ENCODE assay signal across 10 cellular contexts in the genomic region with DNA sequence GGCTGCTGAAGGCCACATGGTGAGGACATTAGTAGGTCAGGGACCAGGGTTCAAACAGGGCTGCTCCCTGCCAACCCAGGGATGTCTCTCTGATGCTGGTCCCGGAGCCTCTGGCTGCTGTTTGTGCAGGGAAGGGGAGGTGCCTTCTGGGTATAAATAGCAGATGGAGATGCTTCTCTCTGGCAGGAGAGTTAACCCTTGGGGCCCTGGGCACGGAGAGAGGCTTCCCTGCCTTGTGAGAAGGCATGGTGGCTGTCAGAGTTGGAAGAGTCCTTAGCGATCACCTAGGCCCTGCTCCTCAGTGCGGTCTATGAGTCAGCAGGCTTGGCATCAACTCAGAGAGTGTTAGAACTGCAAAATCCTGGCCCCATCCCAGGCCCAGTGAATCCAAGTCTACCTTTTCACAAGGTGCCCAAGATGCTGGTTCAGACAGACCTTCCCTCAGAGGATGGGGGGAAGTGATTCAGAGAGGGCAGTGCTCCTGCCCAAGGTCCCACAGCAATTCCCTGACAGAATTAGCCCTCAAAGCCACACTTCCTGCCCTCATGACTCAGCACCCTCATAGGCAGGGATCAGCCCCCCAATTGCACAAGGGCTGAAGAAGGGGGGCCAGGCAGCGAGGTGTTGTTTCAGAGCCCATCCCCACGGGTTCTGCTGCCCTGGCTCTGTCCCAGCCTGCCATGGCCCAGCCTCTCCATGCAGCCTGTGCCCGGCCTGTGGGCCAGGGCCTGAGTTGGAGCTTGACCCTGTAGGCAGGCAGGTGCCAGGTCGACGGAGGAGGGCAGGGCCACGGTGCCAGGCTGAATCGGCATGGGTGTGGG. TPM values are rescaled to one million over a fixed set of nuclear protein-coding genes. Genes with fewer than 3 reads are reported as not detected.
A peak's percentile ranks its signal among the peaks of the same experiment; 100 is the strongest.
DNase-seq lines count a peak whose midpoint lies in the region; ATAC-seq and TF ChIP-seq lines count a peak whose summit lies in the region.
"Had no signal": no experiment of that assay in that cellular context is flagged by ENCODE, and none has a peak within 500 bp of the region (broad histone marks: within the 10 kb centered on the region; RNA-seq: fewer than 3 reads in every experiment).

No MANE protein-coding gene starts in this region.

- H3K36me3 ChIP-seq in right atrium auricular region (no peaks in the 10 kb centered on the region), adipocyte (ENCODE audit: control insufficient read depth, insufficient read depth, low read length, severe bottlenecking) (no peaks in the 10 kb centered on the region), hepatocyte (replicated peaks; ENCODE audit: insufficient read depth, low read depth) (no peaks in the 10 kb centered on the region)

- no peak overlapping the region for H2AFZ ChIP-seq in hepatocyte

- H3K27ac ChIP-seq in right atrium auricular region, result no peak overlapping the region
- peak overlapping the region; percentile 1 for H3K27ac ChIP-seq in hepatocyte

- no peaks in the 10 kb centered on the region for H3K79me2 ChIP-seq in hepatocyte

- intact Hi-C loops in Right ventricle myocardium superior (cut with DNase I), result no loop called here

- H3K4me1 ChIP-seq in right atrium auricular region (peaks cover 0 to 12% of the 10 kb centered on the region in 2 donors), adipocyte (ENCODE audit: control insufficient read depth, insufficient read depth, low read length) (peaks cover 15% of the 10 kb centered on the region), hepatocyte (ENCODE audit: insufficient read depth) (peaks cover 6% of the 10 kb centered on the region)

- peak overlapping the region; percentile 19 for H3K4me2 ChIP-seq in hepatocyte

- TF ChIP-seq CTCF in right atrium auricular region (IDR thresholded peaks at IDR 0.05) (no peak), hepatocyte (IDR thresholded peaks at IDR 0.05; ENCODE audit: poor library complexity) (no peak)

- peak overlapping the region; percentile 22 for H3K9ac ChIP-seq in adipocyte (ENCODE audit: low read length)

- H3K4me3 ChIP-seq in right atrium auricular region (no peak overlapping the region), adipocyte (ENCODE audit: low read length) (no peak overlapping the region), hepatocyte (no peak overlapping the region)

- H3K9me2 ChIP-seq in hepatocyte (replicated peaks; ENCODE audit: insufficient read depth), result no peaks in the 10 kb centered on the region

- H3K9me3 ChIP-seq in right atrium auricular region, result no peaks in the 10 kb centered on the region
- H3K9me3 ChIP-seq in adipocyte (ENCODE audit: control insufficient read depth, low read length), result no peaks in the 10 kb centered on the region
- no peaks in the 10 kb centered on the region for H3K9me3 ChIP-seq in hepatocyte (ENCODE audit: low read depth)

- H3K27me3 ChIP-seq in right atrium auricular region (no peaks in the 10 kb centered on the region), adipocyte (replicated peaks; ENCODE audit: control insufficient read depth, insufficient read depth, low read length) (no peaks in the 10 kb centered on the region), hepatocyte (no peaks in the 10 kb centered on the region)

- ATAC-seq in Right ventricle myocardium superior (ENCODE audit: poor library complexity), result peak; percentile 57

- no peaks in the 10 kb centered on the region for H4K20me1 ChIP-seq in hepatocyte (ENCODE audit: insufficient read depth, poor library complexity, severe bottlenecking)

- WGBS in hepatocyte (ENCODE audit: low lambda C conversion rate, missing lambda C conversion rate), result 68% methylated on average over 11 of the region's 11 CpGs

- no peak for DNase-seq in Right ventricle myocardium superior
- no peak for DNase-seq in right atrium auricular region (ENCODE audit: low spot score)
- peak; percentile 85 for DNase-seq in adipocyte (ENCODE audit: low read depth)
- DNase-seq in hepatocyte (ENCODE audit: low spot score), result peak; percentile 56
- DNase-seq in stimulated activated CD4-positive, alpha-beta T cell treated with anti-CD3 and anti-CD28 coated beads, Interleukin-1b, Interleukin-23, amount 100 ng/mL, for 48 hours, result no peak
- DNase-seq in NCI-H748 (lab: John Stamatoyannopoulos, UW; ENCODE audit: unreplicated experiment), result no peak
- no peak for DNase-seq in activated gamma-delta T cell treated with Interleukin-2 at 50 U/mL for 16 hours
- no peak for DNase-seq in T-helper 1 cell
- DNase-seq: activated T-cell treated with anti-CD3 and anti-CD28 coated beads, Interleukin-2, amount 50 U/mL, for 4 hours had no signal

RNA-seq across cellular contexts. Expression of a gene that starts 25.6 kb away (rescaled TPM):
- total RNA-seq in Right ventricle myocardium superior (17.1 TPM), right atrium auricular region (10 to 100 TPM in 1 of 2 donors, 1 to 10 TPM in 1; 4.9 to 18.2 TPM), hepatocyte (0.88 and 2.6 TPM in 2 replicates)
- 1.0 and 1.2 TPM in 2 replicates for polyA plus RNA-seq in hepatocyte
- total RNA-seq: activated T-cell treated with anti-CD3 and anti-CD28 coated beads, Interleukin-2, amount 50 U/mL, for 4 hours; natural killer cell treated with Interleukin-12 subunit alpha and Interleukin-12 subunit beta and Interleukin-15 and Interleukin-18, amount 100 ng/mL, for 72 hours had no signal

RNA-seq across cellular contexts. Expression of a gene that starts 38.7 kb away (rescaled TPM):
- total RNA-seq in Right ventricle myocardium superior, result 0.38 TPM
- under 1 TPM; 0.30 to 0.83 TPM for total RNA-seq in right atrium auricular region
- total RNA-seq in hepatocyte, result 18.4 and 27.9 TPM in 2 replicates
- 27.1 and 42.8 TPM in 2 replicates for polyA plus RNA-seq in hepatocyte
- total RNA-seq: activated T-cell treated with anti-CD3 and anti-CD28 coated beads, Interleukin-2, amount 50 U/mL, for 4 hours; natural killer cell treated with Interleukin-12 subunit alpha and Interleukin-12 subunit beta and Interleukin-15 and Interleukin-18, amount 100 ng/mL, for 72 hours had no signal

Comparison
In these comparisons a context has a peak if more than half of its experiments do, and no peak if none do; other contexts are left out.
1. DNase-seq: peak in adipocyte (single experiment) and hepatocyte (single experiment); none in Right ventricle myocardium superior (single experiment), right atrium auricular region (single experiment), stimulated activated CD4-positive, alpha-beta T cell treated with anti-CD3 and anti-CD28 coated beads, Interleukin-1b, Interleukin-23, amount 100 ng/mL, for 48 hours (single experiment), NCI-H748 (single experiment), activated gamma-delta T cell treated with Interleukin-2 at 50 U/mL for 16 hours (single experiment) and T-helper 1 cell (0 of 5).
2. RNA of a gene that starts 38.7 kb away (total RNA-seq): 18.4 to 27.9 TPM in hepatocyte; 0.30 to 0.83 TPM in right atrium auricular region and 0.38 TPM in Right ventricle myocardium superior (single experiment); every median in the first group is over 10 times any median in the second.